11 cellular contexts compared by ENCODE assay signal in the genomic region with DNA sequence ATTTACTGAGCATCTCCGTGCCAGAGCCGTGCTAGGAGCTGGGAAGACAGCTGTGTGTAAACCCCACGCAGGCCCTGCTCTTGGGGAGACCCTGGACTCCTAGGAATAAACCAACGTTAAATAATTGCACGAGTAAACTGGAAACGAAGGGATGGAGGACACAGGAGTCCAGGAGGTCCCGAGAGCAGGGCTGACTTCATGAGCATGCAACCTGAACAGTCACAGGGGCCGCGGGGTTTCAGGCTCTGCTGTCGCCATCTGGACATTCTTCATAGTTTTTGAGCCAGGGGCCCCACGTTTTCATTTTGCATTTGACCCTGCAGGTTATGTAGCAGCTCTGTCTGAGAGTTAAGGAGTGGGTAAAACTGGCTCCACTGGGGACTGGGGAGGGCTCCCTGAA.
A peak's percentile ranks its signal among the peaks of the same experiment; 100 is the strongest.
DNase-seq lines count a peak whose midpoint lies in the region; ATAC-seq and TF ChIP-seq lines count a peak whose summit lies in the region.
"Had no signal": no experiment of that assay in that cellular context is flagged by ENCODE, and none has a peak within 500 bp of the region (broad histone marks: within the 10 kb centered on the region; RNA-seq: fewer than 3 reads in every experiment).

No MANE protein-coding gene starts in this region.

- no peak overlapping the region for H3T11ph ChIP-seq in H9 (ENCODE audit: low read length)

- H3K4me3 Mint-ChIP-seq in H9, result peak overlapping the region in 1 of 2 experiments; percentile 40; a peak in 2 of 5 replicates
- H3K4me3 Mint-ChIP-seq in endodermal cell, result no peak overlapping the region

- no peak overlapping the region for H3K23ac ChIP-seq in H9 (ENCODE audit: insufficient read length, low read depth, low read length)

- H3K36me3 ChIP-seq in endodermal cell (ENCODE audit: control insufficient read depth, insufficient read depth, low read length), result no peaks in the 10 kb centered on the region
- peaks cover 0 to 24% of the 10 kb centered on the region in 2 donors for H3K36me3 ChIP-seq in muscle layer of duodenum (ENCODE audit: control insufficient read depth in 1 of 2, insufficient read depth in 2 of 2, low read length in 2 of 2)
- peaks cover 17 to 49% (median 46%) of the 10 kb centered on the region in 4 donors for H3K36me3 ChIP-seq in stomach
- H3K36me3 ChIP-seq in body of pancreas (replicated peaks in 1 of 2; ENCODE audit: insufficient read depth in 1 of 2, low read depth in 2 of 2), result no peaks in the 10 kb centered on the region

- peak overlapping the region in 2 of 3 experiments; percentile 49 to 86; a peak in 4 of 7 replicates for H3K27ac Mint-ChIP-seq in H9
- no peak overlapping the region for H3K27ac Mint-ChIP-seq in endodermal cell

- H3K4me3 ChIP-seq in endodermal cell (ENCODE audit: low read length) (no peak overlapping the region), muscle layer of duodenum (ENCODE audit: low read depth in 1 of 2, low read length in 2 of 2) (peak overlapping the region; percentile 26 to 48), stomach (peak overlapping the region in 1 of 4 donors; percentile 6), body of pancreas (no peak overlapping the region)

- WGBS in H9 (ENCODE audit: extremely low coverage, insufficient read length, low lambda C conversion rate), result no CpG with 5 or more reads among the region's 11 CpGs
- 80 to 85% methylated on average over 10 to 11 of the region's 11 CpGs for whole genome bisulfite sequencing in endodermal cell (ENCODE audit: insufficient coverage in 1 of 2, insufficient read length in 1 of 2), 2 experiments
- WGBS in stomach, 5 donors, result 46 to 63% (median 58%) methylated on average over 11 of the region's 11 CpGs
- WGBS in body of pancreas, 2 donors, result 72 to 73% methylated on average over 11 of the region's 11 CpGs

- H3K14ac ChIP-seq in H9 (ENCODE audit: insufficient read depth, low read length), result no peak overlapping the region

- H2AK5ac ChIP-seq in H9 (ENCODE audit: insufficient read length, low read length), result no peak overlapping the region

- no peaks in the 10 kb centered on the region for H3K23me2 ChIP-seq in H9 (ENCODE audit: insufficient read length, low read depth, low read length, poor library complexity, severe bottlenecking)

- H2AFZ ChIP-seq in H9 (ENCODE audit: low read length), result no peak overlapping the region

- no peaks in the 10 kb centered on the region for H3K9me3 Mint-ChIP-seq in H9
- no peaks in the 10 kb centered on the region for H3K9me3 Mint-ChIP-seq in endodermal cell

- H3K4me1 ChIP-seq in H9 (ENCODE audit: insufficient read depth, low read length), result no peaks in the 10 kb centered on the region
- no peaks in the 10 kb centered on the region for H3K4me1 ChIP-seq in endodermal cell (ENCODE audit: control insufficient read depth, insufficient read depth, low read length)
- peaks cover 9 to 32% of the 10 kb centered on the region in 2 donors for H3K4me1 ChIP-seq in muscle layer of duodenum (ENCODE audit: control insufficient read depth in 1 of 2, insufficient read depth in 2 of 2, low read length in 2 of 2)
- peaks cover 18 to 51% (median 36%) of the 10 kb centered on the region in 4 donors for H3K4me1 ChIP-seq in stomach
- H3K4me1 ChIP-seq in foreskin keratinocyte, result no peaks in the 10 kb centered on the region
- H3K4me1 ChIP-seq in body of pancreas, result peaks cover 4% of the 10 kb centered on the region

- no peak overlapping the region for H3K56ac ChIP-seq in H9 (ENCODE audit: insufficient read length, low read depth, low read length)

- H3K9me3 ChIP-seq in H9 (ENCODE audit: control insufficient read depth, low read depth, low read length), result no peaks in the 10 kb centered on the region
- no peaks in the 10 kb centered on the region for H3K9me3 ChIP-seq in endodermal cell (ENCODE audit: control insufficient read depth, low read length)
- H3K9me3 ChIP-seq in muscle layer of duodenum (ENCODE audit: control insufficient read depth in 1 of 2, low read length in 2 of 2), result no peaks in the 10 kb centered on the region
- no peaks in the 10 kb centered on the region for H3K9me3 ChIP-seq in stomach
- no peaks in the 10 kb centered on the region for H3K9me3 ChIP-seq in body of pancreas

- no peaks in the 10 kb centered on the region; the same call in none of the 2 replicates for H3K27me3 Mint-ChIP-seq in H9 (ENCODE audit: low read depth)
- no peaks in the 10 kb centered on the region for H3K27me3 Mint-ChIP-seq in endodermal cell (ENCODE audit: insufficient read depth)

- no peak for TF ChIP-seq EP300 in stomach (IDR thresholded peaks at IDR 0.05)

- H3K9ac ChIP-seq in H9 (ENCODE audit: extremely low read depth, insufficient read length, low read length), result no peak overlapping the region
- H3K9ac ChIP-seq in endodermal cell (ENCODE audit: extremely low read depth, low read length, poor library complexity, severe bottlenecking), result no peak overlapping the region

- no peak overlapping the region for H2BK120ac ChIP-seq in H9 (ENCODE audit: low read depth, low read length, poor library complexity, severe bottlenecking)

- intact Hi-C loops in stomach (cut with DNase I; ENCODE audit: low total_unique reads), result no loop called here
- intact Hi-C loops in body of pancreas (cut with DNase I), result no loop called here

- H3K36me3 Mint-ChIP-seq in H9 (ENCODE audit: insufficient read depth in 1 of 3, low read depth in 3 of 3), result peaks cover 0 to 5% (median 4%) of the 10 kb centered on the region in 3 experiments; a peak in 4 of 7 replicates
- peaks cover 3% of the 10 kb centered on the region for H3K36me3 Mint-ChIP-seq in endodermal cell (ENCODE audit: low read depth)

- H3K27me3 ChIP-seq in H9 (ENCODE audit: insufficient read depth, low read length) (no peaks in the 10 kb centered on the region), endodermal cell (ENCODE audit: control insufficient read depth, insufficient read depth, low read length, poor library complexity, severe bottlenecking) (no peaks in the 10 kb centered on the region), muscle layer of duodenum (ENCODE audit: low read depth, low read length) (no peaks in the 10 kb centered on the region), stomach (no peaks in the 10 kb centered on the region), foreskin keratinocyte (no peaks in the 10 kb centered on the region), body of pancreas (no peaks in the 10 kb centered on the region)

- no peak overlapping the region for H2BK15ac ChIP-seq in H9 (ENCODE audit: low read depth, low read length)

- H3K27ac ChIP-seq in H9 (ENCODE audit: insufficient read length, low read depth, low read length) (no peak overlapping the region), endodermal cell (ENCODE audit: low read depth, low read length) (peak overlapping the region; percentile 78), muscle layer of duodenum (ENCODE audit: low read length) (peak overlapping the region; percentile 89), stomach (peak overlapping the region; percentile 68 to 89 (median 79)), foreskin keratinocyte (no peak overlapping the region), body of pancreas (peak overlapping the region in 2 of 4 donors; percentile 46 to 60)

- no peak overlapping the region for H4K5ac ChIP-seq in H9 (ENCODE audit: insufficient read length, low read depth, low read length)

- TF ChIP-seq POLR2A in stomach (IDR thresholded peaks at IDR 0.05) (no peak), body of pancreas (IDR thresholded peaks at IDR 0.05) (no peak)

- H3K4ac ChIP-seq in H9 (ENCODE audit: low read depth, low read length), result no peak overlapping the region

- ATAC-seq in GM19023 (IDR thresholded peaks at IDR 0.05; ENCODE audit: unreplicated experiment) (no peak), foreskin keratinocyte (no peak), HG03025 (IDR thresholded peaks at IDR 0.05; ENCODE audit: low FRiP score, unreplicated experiment) (no peak), body of pancreas (no peak)
- ATAC-seq: left colon had no signal

- no peaks in the 10 kb centered on the region for H4K20me1 ChIP-seq in H9 (ENCODE audit: control insufficient read depth, insufficient read depth, insufficient read length)

- peaks cover 13 to 22% of the 10 kb centered on the region in 2 experiments for H3K4me1 Mint-ChIP-seq in H9
- peaks cover 21% of the 10 kb centered on the region for H3K4me1 Mint-ChIP-seq in endodermal cell

- no peaks in the 10 kb centered on the region for H3K79me2 ChIP-seq in H9 (ENCODE audit: insufficient read depth, low read length)

- no peak overlapping the region for H3K18ac ChIP-seq in H9 (ENCODE audit: insufficient read length, low read depth, low read length)

- no peak overlapping the region for H2BK5ac ChIP-seq in H9 (ENCODE audit: insufficient read length, low read length)

- H3K4me2 ChIP-seq in H9 (ENCODE audit: insufficient read depth, insufficient read length, low read length), result no peak overlapping the region

- no peak overlapping the region for H4K8ac ChIP-seq in H9 (replicated peaks; ENCODE audit: insufficient read length, low read depth, low read length)

- H2BK12ac ChIP-seq in H9 (ENCODE audit: insufficient read length, low read depth, low read length), result no peak overlapping the region

- no peak overlapping the region for H4K91ac ChIP-seq in H9 (ENCODE audit: insufficient read length, low read depth, low read length)

- TF ChIP-seq CTCF in H9 (conservative IDR thresholded peaks at IDR 0.05) (no peak), endodermal cell (conservative IDR thresholded peaks at IDR 0.05) (no peak), stomach (IDR thresholded peaks at IDR 0.05) (no peak), foreskin keratinocyte (conservative IDR thresholded peaks at IDR 0.05) (no peak), body of pancreas (IDR thresholded peaks at IDR 0.05) (no peak)

- no peak for DNase-seq in H9
- no peak for DNase-seq in endodermal cell
- no peak for DNase-seq in stomach
- no peak for DNase-seq in foreskin keratinocyte
- no peak for DNase-seq in body of pancreas
- DNase-seq: activated gamma-delta T cell, T-helper 1 cell had no signal

- no peak overlapping the region for H2BK20ac ChIP-seq in H9 (ENCODE audit: low read depth, low read length, poor library complexity, severe bottlenecking)

- no peaks in the 10 kb centered on the region for H3K79me1 ChIP-seq in H9 (ENCODE audit: insufficient read depth, low read depth, low read length, poor library complexity, severe bottlenecking)

Comparison
In these comparisons a context has a peak if more than half of its experiments do, and no peak if none do; other contexts are left out.
1. H3K27ac ChIP-seq: peak in endodermal cell (single experiment), muscle layer of duodenum (single experiment) and stomach (5 of 5); none in H9 (single experiment) and foreskin keratinocyte (single experiment).
2. H3K4me3 ChIP-seq: peak in muscle layer of duodenum (2 of 2); none in endodermal cell (single experiment) and body of pancreas (0 of 2).